Comparison of ENCODE assay signal across 14 cellular contexts in genomic region chr3:63232764-63233396, GRCh38. TPM values are rescaled to one million over a fixed set of nuclear protein-coding genes. Genes with fewer than 3 reads are reported as not detected.
DNase-seq lines count a peak whose midpoint lies in the region; ATAC-seq, FAIRE-seq and TF ChIP-seq lines count a peak whose summit lies in the region.
"Had no signal": no experiment of that assay in that cellular context is flagged by ENCODE, and none has a peak within 500 bp of the region (broad histone marks: within the 10 kb centered on the region; RNA-seq: fewer than 3 reads in every experiment).

No MANE protein-coding gene starts in this region.

- H3K27ac ChIP-seq in liver (ENCODE audit: low read depth in 1 of 2, low read length in 2 of 2) (no peak overlapping the region), HepG2 (ENCODE audit: extremely low read length, insufficient read depth, low read length) (no peak overlapping the region)
- H3K27ac ChIP-seq: esophagus squamous epithelium, SJCRH30 had no signal

- peaks cover 8% of the 10 kb centered on the region for H3K4me1 Mint-ChIP-seq in stimulated activated naive CD8-positive, alpha-beta T cell treated with anti-CD3 and anti-CD28 coated beads, Interleukin-15, amount 100 ng/mL, for 72 hours
- H3K4me1 Mint-ChIP-seq: natural killer cell had no signal

- peaks cover 0 to 5% of the 10 kb centered on the region in 2 donors for H3K9me3 Mint-ChIP-seq in stimulated activated naive CD8-positive, alpha-beta T cell treated with anti-CD3 and anti-CD28 coated beads, Interleukin-15, amount 100 ng/mL, for 72 hours

- TF ChIP-seq RAD21 in liver (IDR thresholded peaks at IDR 0.05) (peak; percentile 29 to 36), HepG2 (CRISPR knock-in tag; IDR thresholded peaks at IDR 0.05) (no peak)

- H3K27me3 Mint-ChIP-seq in stimulated activated naive CD8-positive, alpha-beta T cell treated with anti-CD3 and anti-CD28 coated beads, Interleukin-15, amount 100 ng/mL, for 72 hours, result no peaks in the 10 kb centered on the region

- H3K4me3 ChIP-seq in liver (ENCODE audit: low read depth in 1 of 3, low read length in 3 of 3) (no peak overlapping the region), HepG2 (replicated peaks in 1 of 3; ENCODE audit: insufficient read depth in 1 of 3, low read depth in 2 of 3, low read length in 3 of 3) (no peak overlapping the region), fibroblast of villous mesenchyme (ENCODE audit: low read depth, low read length) (no peak overlapping the region)
- H3K4me3 ChIP-seq: esophagus squamous epithelium, SJCRH30 had no signal

- no peak overlapping the region for H2AFZ ChIP-seq in HepG2 (ENCODE audit: low read length)

- no peaks in the 10 kb centered on the region for H3K4me1 ChIP-seq in liver (ENCODE audit: control insufficient read depth in 4 of 4, insufficient read depth in 4 of 4, low read length in 3 of 4)
- no peaks in the 10 kb centered on the region for H3K4me1 ChIP-seq in HepG2 (ENCODE audit: insufficient read depth, low read length)
- H3K4me1 ChIP-seq: SJCRH30 had no signal

- DNase-seq in HepG2 (ENCODE audit: low spot score), result no peak
- peak; percentile 4 for DNase-seq in RPMI7951 (ENCODE audit: low read depth)
- peak; percentile 7 for DNase-seq in fibroblast of villous mesenchyme (ENCODE audit: low read depth)
- no peak for DNase-seq in stimulated activated naive CD8-positive, alpha-beta T cell treated with anti-CD3 and anti-CD28 coated beads, Interleukin-15, amount 100 ng/mL, for 72 hours
- no peak for DNase-seq in iPS-NIHi7 (ENCODE audit: extremely low spot score)
- DNase-seq in GOT3 (lab: John Stamatoyannopoulos, UW), result no peak
- DNase-seq in medulla oblongata (ENCODE audit: extremely low spot score), result no peak
- DNase-seq: activated T-cell treated with anti-CD3 and anti-CD28 coated beads, Interleukin-2, amount 50 U/mL, for 1 hour; esophagus squamous epithelium; natural killer cell; SJCRH30 had no signal

- no peaks in the 10 kb centered on the region for H3K79me2 ChIP-seq in HepG2 (ENCODE audit: insufficient read depth, low read length)

- TF ChIP-seq EP300 in HepG2 (IDR thresholded peaks at IDR 0.05; ENCODE audit: low read depth in 2 of 2, low read length in 2 of 2), result no peak
- TF ChIP-seq EP300 in HepG2 (CRISPR knock-in tag; IDR thresholded peaks at IDR 0.05; ENCODE audit: borderline replicate concordance), result no peak

- H3K27me3 ChIP-seq in liver (ENCODE audit: control insufficient read depth in 4 of 4, insufficient read depth in 4 of 4, low read length in 3 of 4) (no peaks in the 10 kb centered on the region), HepG2 (ENCODE audit: control insufficient read depth in 1 of 2, insufficient read depth in 2 of 2, low read length in 2 of 2) (no peaks in the 10 kb centered on the region)
- H3K27me3 ChIP-seq: esophagus squamous epithelium, SJCRH30 had no signal

- CTCF ChIA-PET in HepG2 (lab: Yijun Ruan, JAX; ENCODE audit: low intra/inter-chr PET ratio, low total read pairs), result interaction anchor here (0.6 to 2.3 kb wide), 3 partner anchors 564 to 610 kb away, joined by 3 to 9 read pairs (median 7); no protein-coding TSS in a partner anchor

- H3K36me3 ChIP-seq in liver (ENCODE audit: control insufficient read depth in 4 of 4, insufficient read depth in 3 of 4, low read depth in 1 of 4, low read length in 3 of 4) (no peaks in the 10 kb centered on the region), HepG2 (replicated peaks in 1 of 2; ENCODE audit: control insufficient read depth in 1 of 2, insufficient read depth in 2 of 2, low read length in 2 of 2) (no peaks in the 10 kb centered on the region)
- H3K36me3 ChIP-seq: esophagus squamous epithelium, SJCRH30 had no signal

- H4K20me1 ChIP-seq in HepG2 (ENCODE audit: insufficient read depth, low read length), result no peaks in the 10 kb centered on the region

- POLR2A ChIA-PET in HepG2 (lab: Yijun Ruan, JAX), result no interaction called here

- no peak overlapping the region for H3K4me2 ChIP-seq in HepG2 (ENCODE audit: low read depth, low read length)

- intact Hi-C loops in HepG2 (cut with micrococcal nuclease; ENCODE audit: unreplicated experiment), result loop anchor here (1.0 kb wide), 2 partner anchors 40 to 611 kb away; no protein-coding TSS in a partner anchor

- no peak for FAIRE-seq in HepG2 (lab: Jason Lieb, UNC)
- FAIRE-seq: H1 had no signal

- no peak overlapping the region for H3K4me3 Mint-ChIP-seq in stimulated activated naive CD8-positive, alpha-beta T cell treated with anti-CD3 and anti-CD28 coated beads, Interleukin-15, amount 100 ng/mL, for 72 hours
- H3K4me3 Mint-ChIP-seq: natural killer cell had no signal

- H3K27ac Mint-ChIP-seq in stimulated activated naive CD8-positive, alpha-beta T cell treated with anti-CD3 and anti-CD28 coated beads, Interleukin-15, amount 100 ng/mL, for 72 hours, result no peak overlapping the region
- H3K27ac Mint-ChIP-seq: natural killer cell had no signal

- WGBS in liver, result 64% methylated on average over 3 of the region's 3 CpGs
- WGBS in HepG2 (ENCODE audit: low lambda C conversion rate), result 33% methylated on average over 3 of the region's 3 CpGs

- no TSS peak for BruUV-seq in HepG2 (replicated peaks; lab: Mats Ljungman, UMichigan)

- H3K9me3 ChIP-seq in liver (ENCODE audit: control insufficient read depth in 4 of 4, low read length in 3 of 4) (no peaks in the 10 kb centered on the region), HepG2 (ENCODE audit: low read length) (peaks cover 7% of the 10 kb centered on the region; the same call in 1 of the 2 replicates)
- H3K9me3 ChIP-seq: esophagus squamous epithelium, SJCRH30 had no signal

- H3K9ac ChIP-seq in liver (ENCODE audit: low read depth in 1 of 2, low read length in 2 of 2), result no peak overlapping the region
- no peak overlapping the region for H3K9ac ChIP-seq in HepG2 (ENCODE audit: insufficient read depth, low read depth, low read length)

- TF ChIP-seq POLR2A in HepG2 (IDR thresholded peaks at IDR 0.05; ENCODE audit: insufficient read depth in 1 of 2, low read depth in 2 of 2, low read length in 2 of 2), result no peak

- TF ChIP-seq CTCF in liver (IDR thresholded peaks at IDR 0.05; ENCODE audit: low read depth, low read length, missing input control) (peak; percentile 21), HepG2 (CRISPR knock-in tag; IDR thresholded peaks at IDR 0.05) (no peak), fibroblast of villous mesenchyme (IDR thresholded peaks at IDR 0.05; ENCODE audit: insufficient read depth, low read depth, low read length) (no peak)

- in situ Hi-C loops in HepG2 (cut with HindIII; ENCODE audit: extremely low pct_ligation_motif_present, low pct_unique_long_range_greater_than_20kb), result no loop called here

- ATAC-seq in HepG2, result no peak
- no peak for ATAC-seq in stimulated activated naive CD8-positive, alpha-beta T cell treated with anti-CD3 and anti-CD28 coated beads, Interleukin-15, amount 100 ng/mL, for 72 hours
- ATAC-seq: natural killer cell had no signal

TF ChIP-seq in liver, 16 proteins besides CTCF, POLR2A, EP300 and RAD21 (continues in another document):
- no peak for TF ChIP-seq RXRA (IDR thresholded peaks at IDR 0.05)
- TF ChIP-seq SP1 (IDR thresholded peaks at IDR 0.05), result no peak

TF ChIP-seq in HepG2, 621 proteins besides CTCF, POLR2A, EP300 and RAD21 (continues in another document):
- TF ChIP-seq ZMYM2 (CRISPR knock-in tag; IDR thresholded peaks at IDR 0.05) (no peak), ZNF382 (CRISPR knock-in tag; IDR thresholded peaks at IDR 0.05; ENCODE audit: borderline replicate concordance) (no peak), PTBP1 (IDR thresholded peaks at IDR 0.05; ENCODE audit: low read depth, low read length, poor library complexity, severe bottlenecking) (no peak), SNRNP70 (IDR thresholded peaks at IDR 0.05; ENCODE audit: low read depth, low read length) (no peak), JUNB (CRISPR knock-in tag; IDR thresholded peaks at IDR 0.05; ENCODE audit: borderline replicate concordance) (no peak), ZNF207 (IDR thresholded peaks at IDR 0.05; ENCODE audit: borderline replicate concordance) (no peak), ZNF124 (CRISPR knock-in tag; IDR thresholded peaks at IDR 0.05) (no peak), NFE2L1 (CRISPR knock-in tag; IDR thresholded peaks at IDR 0.05; ENCODE audit: borderline replicate concordance) (no peak), ZNF83 (CRISPR knock-in tag; IDR thresholded peaks at IDR 0.05; ENCODE audit: borderline replicate concordance) (no peak)

RNA-seq across cellular contexts. Expression of gene SYNPR, which starts 45.2 kb away (rescaled TPM):
- total RNA-seq in liver (not detected), HepG2 (2016; rRNA removed; fragmentation: Illumina TruSeq; extraction: Trizol) (0.04 TPM in 1 of 2 replicates, not detected in the other), fibroblast of villous mesenchyme (not detected in 2 replicates)
- polyA plus RNA-seq in liver (not detected), HepG2 (2011; rRNA removed) (not detected in 2 replicates)
- not detected in 2 replicates for total RNA-seq in HepG2 (2016; cell fraction: cytosol; rRNA removed; fragmentation: Illumina TruSeq; extraction: Trizol; ENCODE audit: low read depth)
- not detected in 2 replicates for total RNA-seq in HepG2 (2016; cell fraction: insoluble cytoplasmic fraction; rRNA removed; fragmentation: Illumina TruSeq; extraction: Trizol)
- total RNA-seq in HepG2 (2016; cell fraction: membrane; rRNA removed; fragmentation: Illumina TruSeq; extraction: Trizol), result not detected in 2 replicates
- total RNA-seq in HepG2 (2016; cell fraction: nucleus; rRNA removed; fragmentation: Illumina TruSeq; extraction: Trizol), result not detected in 2 replicates
- not detected in 2 replicates for polyA plus RNA-seq in HepG2 (2011; cell fraction: cytosol; rRNA removed)
- polyA plus RNA-seq in HepG2 (2011; cell fraction: nucleus; rRNA removed), result not detected in 2 replicates
- polyA plus RNA-seq in HepG2 (2012), result not detected in 2 replicates
- not detected in 2 replicates for polyA plus RNA-seq in HepG2 (2016; cell fraction: cytosol; fragmentation: Illumina TruSeq; extraction: Trizol; ENCODE audit: low read depth)
- polyA plus RNA-seq in HepG2 (2016; cell fraction: insoluble cytoplasmic fraction; fragmentation: Illumina TruSeq; extraction: Trizol; ENCODE audit: low read depth), result not detected in 2 replicates
- polyA plus RNA-seq in HepG2 (2016; cell fraction: membrane; fragmentation: Illumina TruSeq; extraction: Trizol; ENCODE audit: low read depth), result not detected in 2 replicates
- not detected in 2 replicates for polyA plus RNA-seq in HepG2 (2016; cell fraction: nucleus; fragmentation: Illumina TruSeq; extraction: Trizol; ENCODE audit: insufficient read depth, low read depth)
- not detected in 2 replicates for polyA minus RNA-seq in HepG2 (2011; rRNA and poly(A)+ RNA removed; ENCODE audit: low replicate concordance)
- polyA minus RNA-seq in HepG2 (2011; cell fraction: cytosol; rRNA and poly(A)+ RNA removed), result not detected in 2 replicates
- not detected in 2 replicates for polyA minus RNA-seq in HepG2 (2011; cell fraction: nucleus; rRNA and poly(A)+ RNA removed)
- total RNA-seq in RPMI7951 (2014; rRNA removed; shearing (Covaris generic)), result not detected in 2 replicates
- total RNA-seq: esophagus squamous epithelium, HT1080, natural killer cell, SJCRH30 had no signal

Comparison
In these comparisons a context has a peak if more than half of its experiments do, and no peak if none do; other contexts are left out.
1. DNase-seq: peak in RPMI7951 (single experiment) and fibroblast of villous mesenchyme (single experiment); none in HepG2 (single experiment), stimulated activated naive CD8-positive, alpha-beta T cell treated with anti-CD3 and anti-CD28 coated beads, Interleukin-15, amount 100 ng/mL, for 72 hours (0 of 2), iPS-NIHi7 (single experiment), GOT3 (single experiment) and medulla oblongata (single experiment).